8 cellular contexts compared by ENCODE assay signal in the genomic region with DNA sequence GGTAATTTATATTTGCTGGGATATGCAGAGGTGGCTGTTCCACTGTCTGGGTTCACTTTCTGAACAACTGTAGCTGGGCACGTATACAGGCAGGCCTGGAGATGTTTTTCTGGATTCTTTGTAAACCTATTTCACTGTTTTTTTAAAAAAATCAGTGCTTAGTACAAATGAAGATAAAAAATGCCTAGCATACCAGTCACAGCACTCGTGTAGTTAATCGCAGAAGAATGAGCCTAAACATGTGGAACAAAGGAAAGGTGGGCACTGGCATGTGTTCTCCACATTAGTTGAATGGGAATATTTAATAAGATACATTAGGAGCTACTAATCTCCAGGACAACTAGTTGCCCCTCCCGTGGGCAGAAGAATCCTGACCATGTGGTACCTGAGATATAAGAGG.
DNase-seq lines count a peak whose midpoint lies in the region; ATAC-seq and TF ChIP-seq lines count a peak whose summit lies in the region.
"Not testable (repeated sequence)": the region's sequence is repeated elsewhere in the genome, so short reads cannot be mapped to it uniquely, and the experiment has no call there.

No MANE protein-coding gene starts in this region.

- H3K23ac ChIP-seq in mesenchymal stem cell (ENCODE audit: low read length in 2 of 2) = not testable (repeated sequence)

- not testable (repeated sequence) for H3K14ac ChIP-seq in mesenchymal stem cell (ENCODE audit: low read length in 2 of 2)

- H3K9me2 ChIP-seq in GM23338 (ENCODE audit: insufficient read depth); SK-N-SH: not testable (repeated sequence)

- H3K4me3 ChIP-seq in GM23338; SK-N-SH (ENCODE audit: low read depth in 2 of 2, low read length in 1 of 2); choroid plexus epithelial cell (ENCODE audit: low read depth, low read length); mesenchymal stem cell (ENCODE audit: insufficient read depth in 1 of 2, low read depth in 1 of 2, low read length in 2 of 2); smooth muscle cell: not testable (repeated sequence)

- H3K4me1 Mint-ChIP-seq in GM23338 (peaks cover 43% of the 10 kb centered on the region), glutamatergic neuron (ENCODE audit: low read depth, unreplicated experiment) (peaks cover 23% of the 10 kb centered on the region), osteocyte (ENCODE audit: unreplicated experiment) (peaks cover 24% of the 10 kb centered on the region)

- H3K27me3 Mint-ChIP-seq in GM23338 (ENCODE audit: insufficient read depth, low read depth, poor library complexity); glutamatergic neuron (ENCODE audit: unreplicated experiment); osteocyte (ENCODE audit: unreplicated experiment): not testable (repeated sequence)

- 0 out of 2 replicates have a peak overlapping the region, but pooled peaks have one; percentile 65 for H3K27ac ChIP-seq in GM23338 (ENCODE audit: low read depth)
- H3K27ac ChIP-seq in SK-N-SH (ENCODE audit: low read depth in 2 of 2, low read length in 1 of 2) = peak overlapping the region; percentile 3 to 39; a peak in 2 of 4 replicates
- H3K27ac ChIP-seq in mesenchymal stem cell (ENCODE audit: low read length, poor library complexity, severe bottlenecking) = peak overlapping the region; percentile 29
- not testable (repeated sequence) for H3K27ac ChIP-seq in smooth muscle cell (ENCODE audit: low read depth)

- H3K79me1 ChIP-seq in mesenchymal stem cell (replicated peaks; ENCODE audit: low read length, poor library complexity, severe bottlenecking) = not testable (repeated sequence)

- H2AFZ ChIP-seq in GM23338; SK-N-SH (ENCODE audit: low read depth); mesenchymal stem cell (ENCODE audit: low read depth, low read length); smooth muscle cell (ENCODE audit: low read depth): not testable (repeated sequence)

- H2AK5ac ChIP-seq in mesenchymal stem cell (ENCODE audit: low read length, severe bottlenecking) = not testable (repeated sequence)

- H4K91ac ChIP-seq in mesenchymal stem cell (ENCODE audit: low read length) = not testable (repeated sequence)

- not testable (repeated sequence) for H3K79me2 ChIP-seq in GM23338 (replicated peaks; ENCODE audit: insufficient read depth); SK-N-SH (ENCODE audit: insufficient read depth); smooth muscle cell (ENCODE audit: low read depth)

- H4K8ac ChIP-seq in mesenchymal stem cell (ENCODE audit: low read length) = not testable (repeated sequence)

- not testable (repeated sequence) for H2BK15ac ChIP-seq in mesenchymal stem cell (ENCODE audit: low read depth, poor library complexity, severe bottlenecking)

- not testable (repeated sequence) for H3K36me3 Mint-ChIP-seq in GM23338 (ENCODE audit: low read depth); glutamatergic neuron (ENCODE audit: unreplicated experiment); osteocyte (ENCODE audit: unreplicated experiment)

- H2BK12ac ChIP-seq in mesenchymal stem cell (ENCODE audit: low read length in 2 of 2) = not testable (repeated sequence)

- peak; percentile 20 for DNase-seq in GM23338 (ENCODE audit: low spot score)
- DNase-seq in SK-N-SH; glutamatergic neuron; mesenchymal stem cell; osteocyte (ENCODE audit: extremely low spot score, unreplicated experiment); smooth muscle cell (lab: John Stamatoyannopoulos, UW; ENCODE audit: unreplicated experiment): not testable (repeated sequence)
- DNase-seq in astrocyte of the hippocampus (ENCODE audit: low read depth, low spot score) = peak; percentile 62
- DNase-seq in choroid plexus epithelial cell (ENCODE audit: low read depth) = peak; percentile 50

- POLR2A ChIA-PET in SK-N-SH (lab: Yijun Ruan, JAX) = not testable (repeated sequence)

- H3K27ac Mint-ChIP-seq in GM23338 = peak overlapping the region; percentile 63
- peak overlapping the region; percentile 64 for H3K27ac Mint-ChIP-seq in glutamatergic neuron (ENCODE audit: unreplicated experiment)
- H3K27ac Mint-ChIP-seq in osteocyte (ENCODE audit: unreplicated experiment) = peak overlapping the region; percentile 11

- H3K4me1 ChIP-seq in GM23338 (ENCODE audit: insufficient read depth) = peaks cover 33% of the 10 kb centered on the region
- not testable (repeated sequence) for H3K4me1 ChIP-seq in SK-N-SH (ENCODE audit: control insufficient read depth in 1 of 2, insufficient read depth in 2 of 2, low read depth in 1 of 2, low read length in 1 of 2); mesenchymal stem cell (ENCODE audit: control insufficient read depth, insufficient read depth, low read depth, low read length)
- peaks cover 15% of the 10 kb centered on the region for H3K4me1 ChIP-seq in smooth muscle cell (ENCODE audit: low read depth)

- not testable (repeated sequence) for H3K18ac ChIP-seq in mesenchymal stem cell (ENCODE audit: low read depth in 1 of 2, low read length in 2 of 2)

- not testable (repeated sequence) for H3K9ac ChIP-seq in SK-N-SH; mesenchymal stem cell (ENCODE audit: low read length); smooth muscle cell (ENCODE audit: low read depth)

- not testable (repeated sequence) for H3K36me3 ChIP-seq in GM23338 (ENCODE audit: insufficient read depth); SK-N-SH (replicated peaks in 1 of 2; ENCODE audit: control insufficient read depth in 1 of 2, insufficient read depth in 2 of 2, low read length in 1 of 2); mesenchymal stem cell (ENCODE audit: control insufficient read depth in 1 of 2, insufficient read depth in 2 of 2, low read depth in 1 of 2, low read length in 2 of 2); smooth muscle cell (ENCODE audit: low read depth)

- H3K9me3 ChIP-seq in SK-N-SH; mesenchymal stem cell (ENCODE audit: control insufficient read depth, low read length); smooth muscle cell (replicated peaks; ENCODE audit: low read depth): not testable (repeated sequence)

- not testable (repeated sequence) for H2BK120ac ChIP-seq in mesenchymal stem cell (ENCODE audit: low read depth, low read length)

- TF ChIP-seq CTCF in GM23338 (conservative IDR thresholded peaks at IDR 0.05; ENCODE audit: low read depth in 2 of 2); SK-N-SH (IDR thresholded peaks at IDR 0.05); choroid plexus epithelial cell (conservative IDR thresholded peaks at IDR 0.05; ENCODE audit: low read depth, low read length); glutamatergic neuron (IDR thresholded peaks at IDR 0.05; ENCODE audit: partially characterized antibody, unreplicated experiment); osteocyte (IDR thresholded peaks at IDR 0.05); smooth muscle cell (IDR thresholded peaks at IDR 0.05; ENCODE audit: borderline replicate concordance, insufficient read depth, poor library complexity, severe bottlenecking): not testable (repeated sequence)

- not testable (repeated sequence) for H3K27me3 ChIP-seq in GM23338 (ENCODE audit: insufficient read depth); SK-N-SH (ENCODE audit: insufficient read depth); mesenchymal stem cell (ENCODE audit: control insufficient read depth in 1 of 2, insufficient read depth in 1 of 2, low read length in 2 of 2); smooth muscle cell (ENCODE audit: low read depth)

- H3F3A ChIP-seq in GM23338 (replicated peaks; ENCODE audit: low read depth); SK-N-SH (replicated peaks; ENCODE audit: insufficient read depth); smooth muscle cell (ENCODE audit: low read depth): not testable (repeated sequence)

- 77% methylated on average over 4 of the region's 4 CpGs for WGBS in SK-N-SH (ENCODE audit: low lambda C conversion rate)
- WGBS in mesenchymal stem cell = no CpG with 5 or more reads among the region's 4 CpGs
- WGBS in smooth muscle cell (ENCODE audit: low lambda C conversion rate) = 68% methylated on average over 4 of the region's 4 CpGs

- not testable (repeated sequence) for H3K4me2 ChIP-seq in GM23338; mesenchymal stem cell (ENCODE audit: low read length, poor library complexity, severe bottlenecking)
- H3K4me2 ChIP-seq in SK-N-SH = peak overlapping the region; percentile 44; the same call in 1 of the 2 replicates
- H3K4me2 ChIP-seq in smooth muscle cell = peak overlapping the region; percentile 33

- not testable (repeated sequence) for H3K9me3 Mint-ChIP-seq in GM23338; glutamatergic neuron (ENCODE audit: unreplicated experiment); osteocyte (ENCODE audit: unreplicated experiment)

- ATAC-seq in GM23338 = not testable (repeated sequence)

- H3K4me3 Mint-ChIP-seq in GM23338; glutamatergic neuron (ENCODE audit: unreplicated experiment); osteocyte (ENCODE audit: unreplicated experiment): not testable (repeated sequence)

- not testable (repeated sequence) for H3K4ac ChIP-seq in mesenchymal stem cell (ENCODE audit: low read depth in 1 of 2, low read length in 2 of 2)

- H2BK5ac ChIP-seq in mesenchymal stem cell (ENCODE audit: low read depth, low read length, poor library complexity, severe bottlenecking) = not testable (repeated sequence)

- not testable (repeated sequence) for TF ChIP-seq RAD21 in SK-N-SH (IDR thresholded peaks at IDR 0.05; ENCODE audit: low read length)

- CTCF ChIA-PET in SK-N-SH (lab: Yijun Ruan, JAX) = interaction anchor here (0.7 kb wide), 1 partner anchor 302 kb away, joined by 3 read pairs; no protein-coding TSS in a partner anchor

- not testable (repeated sequence) for H4K20me1 ChIP-seq in GM23338 (replicated peaks; ENCODE audit: insufficient read depth); SK-N-SH (ENCODE audit: insufficient read depth); smooth muscle cell (ENCODE audit: low read depth)

- TF ChIP-seq EP300 in SK-N-SH (IDR thresholded peaks at IDR 0.05; ENCODE audit: borderline replicate concordance in 1 of 2, low read depth in 1 of 2, low read length in 1 of 2) = not testable (repeated sequence)

Comparison
In these comparisons a context has a peak if more than half of its experiments do, and no peak if none do; other contexts are left out.
1. H3K27ac Mint-ChIP-seq: peak in every context shown above with its lines; median percentile 64 in glutamatergic neuron; 63 in GM23338; 11 in osteocyte.